ENCODE assay signal across 28 cellular contexts in genomic region chr10:96152437-96152836, GRCh38.
"Had no signal": no experiment of that assay in that cellular context is flagged by ENCODE, and none has a peak within 500 bp of the region (broad histone marks: within the 10 kb centered on the region; RNA-seq: fewer than 3 reads in every experiment).

No MANE protein-coding gene starts in this region.

- H3K4me3 Mint-ChIP-seq: activated CD4-positive, alpha-beta memory T cell treated with anti-CD3 and anti-CD28 coated beads, Interleukin-2, amount 10 ng/mL, durations not matched to agents 7 days and 5 days; activated naive CD8-positive, alpha-beta T cell treated with anti-CD3 and anti-CD28 coated beads, Interleukin-2, amount 10 ng/mL, durations not matched to agents 7 days and 5 days; activated T-cell treated with anti-CD3 and anti-CD28 coated beads, Interleukin-2, amount 50 U/mL, for 24 hours; brain; mesothelial cell of epicardium; neural crest cell; stimulated activated naive B cell treated with anti-CD40 and anti-IgM and Interleukin-4, amounts not matched to agents 10 μg/mL and 1 μg/mL and 100 μg/mL, for 72 hours had no signal

- H3K27ac Mint-ChIP-seq: activated CD4-positive, alpha-beta memory T cell treated with anti-CD3 and anti-CD28 coated beads, Interleukin-2, amount 10 ng/mL, durations not matched to agents 7 days and 5 days; activated naive CD8-positive, alpha-beta T cell treated with anti-CD3 and anti-CD28 coated beads, Interleukin-2, amount 10 ng/mL, durations not matched to agents 7 days and 5 days; brain; mesothelial cell of epicardium; naive B cell; stimulated activated naive B cell treated with anti-CD40 and anti-IgM and Interleukin-4, amounts not matched to agents 10 μg/mL and 1 μg/mL and 100 μg/mL, for 72 hours had no signal

- H3K9me3 ChIP-seq: ascending aorta, left ventricle myocardium inferior, pancreas, prostate gland, tibial nerve had no signal

- H3K27me3 Mint-ChIP-seq: activated CD4-positive, alpha-beta memory T cell treated with anti-CD3 and anti-CD28 coated beads, Interleukin-2, amount 10 ng/mL, durations not matched to agents 7 days and 5 days; activated naive CD8-positive, alpha-beta T cell treated with anti-CD3 and anti-CD28 coated beads, Interleukin-2, amount 10 ng/mL, durations not matched to agents 7 days and 5 days; activated T-cell treated with anti-CD3 and anti-CD28 coated beads, Interleukin-2, amount 50 U/mL, for 24 hours; brain; naive B cell; stimulated activated naive B cell treated with anti-CD40 and anti-IgM and Interleukin-4, amounts not matched to agents 10 μg/mL and 1 μg/mL and 100 μg/mL, for 72 hours had no signal

- ATAC-seq: esophagus mucosa; pancreas; sciatic nerve; stimulated activated naive B cell treated with anti-CD40 and anti-IgM and Interleukin-4, amounts not matched to agents 10 μg/mL and 1 μg/mL and 100 μg/mL, for 72 hours had no signal

- H3K27ac ChIP-seq: ascending aorta, left ventricle myocardium inferior, pancreas, prostate gland, skin epidermis, tibial nerve had no signal

- H3K27me3 ChIP-seq: ascending aorta, pancreas, tibial nerve had no signal

- DNase-seq: activated CD4-positive, alpha-beta memory T cell treated with anti-CD3 and anti-CD28 coated beads, Interleukin-2, amount 10 ng/mL, durations not matched to agents 7 days and 5 days; activated CD4-positive, alpha-beta T cell treated with anti-CD3 and anti-CD28 coated beads for 4 hours; activated CD4-positive, CD25-positive, alpha-beta regulatory T cell; activated CD8-positive, alpha-beta memory T cell treated with anti-CD3 and anti-CD28 coated beads, Interleukin-2, amount 50 U/mL, for 48 hours; activated naive CD4-positive, alpha-beta T cell; activated naive CD8-positive, alpha-beta T cell treated with anti-CD3 and anti-CD28 coated beads, Interleukin-2, amount 10 ng/mL, durations not matched to agents 7 days and 5 days; activated T-cell treated with anti-CD3 and anti-CD28 coated beads, Interleukin-2, amount 50 U/mL, for 24 hours; cortex of kidney; foreskin melanocyte; glutamatergic neuron; left ventricle myocardium inferior; naive B cell; nucleus accumbens; pancreas; retina; stimulated activated CD4-positive, alpha-beta T cell treated with anti-CD3 and anti-CD28 coated beads, Interleukin-4, amount 100 ng/mL, for 4 hours; stimulated activated CD8-positive, alpha-beta memory T cell treated with anti-CD3 and anti-CD28 coated beads, Interleukin-4, amount 100 ng/mL, for 48 hours; stimulated activated naive B cell treated with anti-CD40 and anti-IgM and Interleukin-4, amounts not matched to agents 10 μg/mL and 1 μg/mL and 100 μg/mL, for 72 hours had no signal

- H3K4me1 Mint-ChIP-seq: brain, mesothelial cell of epicardium had no signal

- H3K9me3 Mint-ChIP-seq: activated CD4-positive, alpha-beta memory T cell treated with anti-CD3 and anti-CD28 coated beads, Interleukin-2, amount 10 ng/mL, durations not matched to agents 7 days and 5 days; brain; mesothelial cell of epicardium; naive B cell; neural crest cell had no signal

- FAIRE-seq: endothelial cell of umbilical vein, pancreas had no signal

- H3K4me3 ChIP-seq: ascending aorta, left ventricle myocardium inferior, pancreas, prostate gland, skin epidermis, tibial nerve had no signal

- H3K4me1 ChIP-seq: ascending aorta, left ventricle myocardium inferior, pancreas, prostate gland, tibial nerve had no signal
